Comparison of ENCODE assay signal across 8 cellular contexts in genomic region chr2:100178085-100178788, GRCh38. TPM values are rescaled to one million over a fixed set of nuclear protein-coding genes. Genes with fewer than 3 reads are reported as not detected.
DNase-seq lines count a peak whose midpoint lies in the region; ATAC-seq lines count a peak whose summit lies in the region.

No MANE protein-coding gene starts in this region.

- H3K27ac Mint-ChIP-seq in activated CD8-positive, alpha-beta memory T cell treated with anti-CD3 and anti-CD28 coated beads, Interleukin-2, amount 10 ng/mL, durations not matched to agents 7 days and 5 days: no peak overlapping the region
- H3K27ac Mint-ChIP-seq in activated CD4-positive, alpha-beta T cell treated with anti-CD3 and anti-CD28 coated beads, Interleukin-2, amount 10 ng/mL, durations not matched to agents 7 days and 5 days: no peak overlapping the region

- no peaks in the 10 kb centered on the region for H3K9me3 Mint-ChIP-seq in activated CD8-positive, alpha-beta memory T cell treated with anti-CD3 and anti-CD28 coated beads, Interleukin-2, amount 10 ng/mL, durations not matched to agents 7 days and 5 days (ENCODE audit: low read depth)
- no peaks in the 10 kb centered on the region for H3K9me3 Mint-ChIP-seq in activated CD4-positive, alpha-beta T cell treated with anti-CD3 and anti-CD28 coated beads, Interleukin-2, amount 10 ng/mL, durations not matched to agents 7 days and 5 days

- POLR2A ChIA-PET in activated CD4-positive, alpha-beta T cell treated with anti-CD3 and anti-CD28 coated beads, Interleukin-2, amount 10 ng/mL, durations not matched to agents 7 days and 5 days (lab: Charles Lee): no interaction called here

- no peaks in the 10 kb centered on the region for H3K36me3 Mint-ChIP-seq in activated CD8-positive, alpha-beta memory T cell treated with anti-CD3 and anti-CD28 coated beads, Interleukin-2, amount 10 ng/mL, durations not matched to agents 7 days and 5 days
- H3K36me3 Mint-ChIP-seq in activated CD4-positive, alpha-beta T cell treated with anti-CD3 and anti-CD28 coated beads, Interleukin-2, amount 10 ng/mL, durations not matched to agents 7 days and 5 days (ENCODE audit: low read depth): no peaks in the 10 kb centered on the region

- no peak for ATAC-seq in activated CD8-positive, alpha-beta memory T cell treated with anti-CD3 and anti-CD28 coated beads, Interleukin-2, amount 10 ng/mL, durations not matched to agents 7 days and 5 days
- ATAC-seq in GM19395 (IDR thresholded peaks at IDR 0.05; ENCODE audit: unreplicated experiment) (no peak), HG02840 (IDR thresholded peaks at IDR 0.05; ENCODE audit: low FRiP score, unreplicated experiment) (no peak)

- CTCF ChIA-PET in activated CD8-positive, alpha-beta memory T cell treated with anti-CD3 and anti-CD28 coated beads, Interleukin-2, amount 10 ng/mL, durations not matched to agents 7 days and 5 days (lab: Charles Lee): no interaction called here
- CTCF ChIA-PET in activated CD4-positive, alpha-beta T cell treated with anti-CD3 and anti-CD28 coated beads, Interleukin-2, amount 10 ng/mL, durations not matched to agents 7 days and 5 days (lab: Charles Lee): no interaction called here

- H3K4me1 Mint-ChIP-seq in activated CD8-positive, alpha-beta memory T cell treated with anti-CD3 and anti-CD28 coated beads, Interleukin-2, amount 10 ng/mL, durations not matched to agents 7 days and 5 days: no peaks in the 10 kb centered on the region
- H3K4me1 Mint-ChIP-seq in activated CD4-positive, alpha-beta T cell treated with anti-CD3 and anti-CD28 coated beads, Interleukin-2, amount 10 ng/mL, durations not matched to agents 7 days and 5 days: no peaks in the 10 kb centered on the region

- no peaks in the 10 kb centered on the region for H3K27me3 Mint-ChIP-seq in activated CD8-positive, alpha-beta memory T cell treated with anti-CD3 and anti-CD28 coated beads, Interleukin-2, amount 10 ng/mL, durations not matched to agents 7 days and 5 days
- H3K27me3 Mint-ChIP-seq in activated CD4-positive, alpha-beta T cell treated with anti-CD3 and anti-CD28 coated beads, Interleukin-2, amount 10 ng/mL, durations not matched to agents 7 days and 5 days: peaks cover 2% of the 10 kb centered on the region

- peak; percentile 42 for DNase-seq in activated CD8-positive, alpha-beta memory T cell treated with anti-CD3 and anti-CD28 coated beads, Interleukin-2, amount 10 ng/mL, durations not matched to agents 7 days and 5 days
- no peak for DNase-seq in activated CD8-positive, alpha-beta memory T cell treated with anti-CD3 and anti-CD28 coated beads for 24 hours
- DNase-seq in LoVo (ENCODE audit: low spot score) (peak; percentile 5), iPS DF 19.7 (ENCODE audit: low read depth, low spot score) (peak; percentile 90), hypothalamus (lab: John Stamatoyannopoulos, UW) (no peak)
- peak; percentile 19 for DNase-seq in activated CD4-positive, alpha-beta T cell treated with anti-CD3 and anti-CD28 coated beads, Interleukin-2, amount 10 ng/mL, durations not matched to agents 7 days and 5 days

- H3K4me3 Mint-ChIP-seq in activated CD8-positive, alpha-beta memory T cell treated with anti-CD3 and anti-CD28 coated beads, Interleukin-2, amount 10 ng/mL, durations not matched to agents 7 days and 5 days: no peak overlapping the region
- H3K4me3 Mint-ChIP-seq in activated CD4-positive, alpha-beta T cell treated with anti-CD3 and anti-CD28 coated beads, Interleukin-2, amount 10 ng/mL, durations not matched to agents 7 days and 5 days: no peak overlapping the region

RNA-seq across cellular contexts. Expression of gene AFF3, which starts 35.8 kb away (rescaled TPM):
- total RNA-seq in activated CD8-positive, alpha-beta memory T cell treated with anti-CD3 and anti-CD28 coated beads, Interleukin-2, amount 10 ng/mL, durations not matched to agents 7 days and 5 days: under 1 TPM; 0.09 to 0.55 TPM
- total RNA-seq in activated CD4-positive, alpha-beta T cell treated with anti-CD3 and anti-CD28 coated beads, Interleukin-2, amount 10 ng/mL, durations not matched to agents 7 days and 5 days: 10 to 100 TPM in 1 of 2 experiments, 1 to 10 TPM in 1; 7.4 to 13.0 TPM

Comparison
In these comparisons a context has a peak if more than half of its experiments do, and no peak if none do; other contexts are left out.
1. DNase-seq: peak in activated CD8-positive, alpha-beta memory T cell treated with anti-CD3 and anti-CD28 coated beads, Interleukin-2, amount 10 ng/mL, durations not matched to agents 7 days and 5 days (single experiment), LoVo (single experiment), activated CD4-positive, alpha-beta T cell treated with anti-CD3 and anti-CD28 coated beads, Interleukin-2, amount 10 ng/mL, durations not matched to agents 7 days and 5 days (single experiment) and iPS DF 19.7 (single experiment); none in activated CD8-positive, alpha-beta memory T cell treated with anti-CD3 and anti-CD28 coated beads for 24 hours (single experiment) and hypothalamus (0 of 51).
2. RNA of gene AFF3, which starts 35.8 kb away (total RNA-seq): 7.4 to 13.0 TPM in activated CD4-positive, alpha-beta T cell treated with anti-CD3 and anti-CD28 coated beads, Interleukin-2, amount 10 ng/mL, durations not matched to agents 7 days and 5 days; 0.09 to 0.55 TPM in activated CD8-positive, alpha-beta memory T cell treated with anti-CD3 and anti-CD28 coated beads, Interleukin-2, amount 10 ng/mL, durations not matched to agents 7 days and 5 days; every median in the first group is over 4 times any median in the second.